Comparison of ENCODE assay signal across 27 cellular contexts in the genomic region with DNA sequence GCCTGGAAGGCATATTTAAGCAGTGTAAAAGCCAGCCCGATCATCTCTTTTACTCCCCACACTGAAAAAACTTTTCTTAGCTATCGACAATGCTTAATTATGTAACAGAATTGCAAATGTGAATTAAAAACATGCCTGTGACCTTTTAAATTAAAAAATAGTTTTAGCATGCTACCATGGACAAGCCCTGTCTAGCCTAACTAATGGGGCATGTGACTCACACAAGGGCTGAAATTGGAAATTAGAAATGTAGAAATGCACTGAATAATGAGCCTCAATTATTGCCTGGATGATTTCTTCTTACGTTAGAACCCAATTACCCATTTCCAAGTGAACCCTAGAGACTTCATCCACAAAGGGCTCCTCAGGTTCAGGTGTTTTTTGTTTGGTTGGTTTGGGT.
A peak's percentile ranks its signal among the peaks of the same experiment; 100 is the strongest.
DNase-seq lines count a peak whose midpoint lies in the region; ATAC-seq, FAIRE-seq and TF ChIP-seq lines count a peak whose summit lies in the region.
"Had no signal": no experiment of that assay in that cellular context is flagged by ENCODE, and none has a peak within 500 bp of the region (broad histone marks: within the 10 kb centered on the region; RNA-seq: fewer than 3 reads in every experiment).

No MANE protein-coding gene starts in this region.

- H3K9me3 ChIP-seq in GM23248 (ENCODE audit: low read depth) (no peaks in the 10 kb centered on the region), keratinocyte (ENCODE audit: control insufficient read depth, low read depth, low read length) (no peaks in the 10 kb centered on the region), upper lobe of right lung (no peaks in the 10 kb centered on the region)
- H3K9me3 ChIP-seq: body of pancreas, left lung, thyroid gland had no signal

- H3K4me1 ChIP-seq in GM23248 (ENCODE audit: insufficient read depth) (peaks cover 17% of the 10 kb centered on the region), keratinocyte (ENCODE audit: control insufficient read depth, extremely low read depth, insufficient read depth, low read length) (peaks cover 14% of the 10 kb centered on the region), upper lobe of right lung (no peaks in the 10 kb centered on the region)
- H3K4me1 ChIP-seq: body of pancreas, left lung, thyroid gland had no signal

- no peaks in the 10 kb centered on the region for H3K79me2 ChIP-seq in GM23248 (ENCODE audit: insufficient read depth)
- no peaks in the 10 kb centered on the region for H3K79me2 ChIP-seq in keratinocyte (ENCODE audit: control insufficient read depth, insufficient read depth, low read length)

- H3K9ac ChIP-seq in GM23248 (no peak overlapping the region), keratinocyte (ENCODE audit: control insufficient read depth, extremely low read depth, insufficient read depth, low read length) (no peak overlapping the region)

- DNase-seq in GM23248: peak; percentile 56
- peak; percentile 88 for DNase-seq in NCI-H1436 (lab: John Stamatoyannopoulos, UW)
- peak; percentile 68 for DNase-seq in bronchial epithelial cell (ENCODE audit: low read depth)
- DNase-seq in keratinocyte (ENCODE audit: low read depth, low spot score): no peak
- no peak for DNase-seq in activated CD8-positive, alpha-beta memory T cell treated with anti-CD3 and anti-CD28 coated beads for 24 hours
- DNase-seq in upper lobe of right lung: no peak
- DNase-seq: activated CD8-positive, alpha-beta memory T cell treated with anti-CD3 and anti-CD28 coated beads, Interleukin-2, amount 10 ng/mL, durations not matched to agents 7 days and 5 days; activated T-cell treated with anti-CD3 and anti-CD28 coated beads, Interleukin-2, amount 50 U/mL, for 48 hours; body of pancreas; C1 segment of cervical spinal cord; cerebellar nuclear complex; COR-L47; GDM1; HFFc6; KG1; left lung; mesenchymal stem cell; NCI-H1417 treated with DMSO at 0.1 percent for 48 hours; NCI-H2081 treated with DMSO at 0.1 percent for 48 hours; NCI-H446 treated with DMSO at 0.1 percent for 48 hours; NCI-H82; nephron progenitor cell; stimulated activated CD4-positive, alpha-beta T cell treated with anti-CD3 and anti-CD28 coated beads, Interleukin-4, amount 100 ng/mL, for 1 hour; T-helper 2 cell; thyroid gland had no signal

- FAIRE-seq in bronchial epithelial cell (lab: Jason Lieb, UNC) (no peak), keratinocyte (lab: Jason Lieb, UNC) (peak; percentile 9)

- H3F3A ChIP-seq in GM23248 (ENCODE audit: insufficient read depth): peaks cover 13% of the 10 kb centered on the region; the same call in 1 of the 2 replicates

- H2AFZ ChIP-seq in GM23248 (no peak overlapping the region), keratinocyte (ENCODE audit: control insufficient read depth, low read length) (peak overlapping the region; percentile 58)
- H2AFZ ChIP-seq: GM23338 had no signal

- no peak for TF ChIP-seq CTCF in bronchial epithelial cell (IDR thresholded peaks at IDR 0.05; ENCODE audit: insufficient read depth, low read length, severe bottlenecking)
- TF ChIP-seq CTCF in keratinocyte (optimal IDR thresholded peaks at IDR 0.05 in 1 of 3, IDR thresholded peaks at IDR 0.05 in 1 of 3, conservative IDR thresholded peaks at IDR 0.05 in 1 of 3; ENCODE audit: extremely low read depth in 1 of 3, insufficient read depth in 2 of 3, low read length in 3 of 3): no peak
- no peak for TF ChIP-seq CTCF in upper lobe of right lung (IDR thresholded peaks at IDR 0.05)

- intact Hi-C loops in upper lobe of right lung (cut with DNase I): no loop called here

- H3K36me3 ChIP-seq in GM23248 (ENCODE audit: low read depth) (no peaks in the 10 kb centered on the region), bronchial epithelial cell (ENCODE audit: control insufficient read depth, insufficient read depth, low read length) (no peaks in the 10 kb centered on the region), keratinocyte (ENCODE audit: control insufficient read depth in 2 of 2, extremely low read depth in 1 of 2, insufficient read depth in 2 of 2, low read length in 2 of 2) (no peaks in the 10 kb centered on the region), upper lobe of right lung (no peaks in the 10 kb centered on the region)
- H3K36me3 ChIP-seq: left lung, thyroid gland had no signal

- H3K27me3 ChIP-seq in GM23248 (replicated peaks; ENCODE audit: insufficient read depth): no peaks in the 10 kb centered on the region
- H3K27me3 ChIP-seq in bronchial epithelial cell (ENCODE audit: control insufficient read depth, insufficient read depth, low read length): no peaks in the 10 kb centered on the region
- H3K27me3 ChIP-seq in keratinocyte (ENCODE audit: control insufficient read depth, extremely low read depth, insufficient read depth, low read length): no peaks in the 10 kb centered on the region
- H3K27me3 ChIP-seq in upper lobe of right lung: no peaks in the 10 kb centered on the region
- H3K27me3 ChIP-seq: body of pancreas, left lung, thyroid gland had no signal

- no peaks in the 10 kb centered on the region for H3K9me1 ChIP-seq in keratinocyte (ENCODE audit: control insufficient read depth, extremely low read depth, insufficient read depth, low read length)

- H4K20me1 ChIP-seq in GM23248 (ENCODE audit: insufficient read depth): no peaks in the 10 kb centered on the region
- no peaks in the 10 kb centered on the region for H4K20me1 ChIP-seq in keratinocyte (ENCODE audit: control insufficient read depth, extremely low read depth, insufficient read depth, low read length)

- H3K4me2 ChIP-seq in GM23248 (ENCODE audit: unreplicated experiment) (peak overlapping the region; percentile 15), keratinocyte (ENCODE audit: control insufficient read depth, extremely low read depth, insufficient read depth, low read depth, low read length) (peak overlapping the region; percentile 47)
- H3K4me2 ChIP-seq: GM23338 had no signal

- ATAC-seq in GM18873 (IDR thresholded peaks at IDR 0.05; ENCODE audit: low FRiP score, unreplicated experiment): no peak
- no peak for ATAC-seq in upper lobe of right lung
- ATAC-seq: activated CD8-positive, alpha-beta memory T cell treated with anti-CD3 and anti-CD28 coated beads, Interleukin-2, amount 10 ng/mL, durations not matched to agents 7 days and 5 days; body of pancreas; GM23338; left lung had no signal

- in situ Hi-C loops in GM23248 (cut with MboI): no loop called here

- WGBS in GM23248 (ENCODE audit: low coverage in 1 of 2, low lambda C conversion rate in 2 of 2, missing lambda C conversion rate in 2 of 2), 2 experiments: 11 to 17% methylated on average over 3 of the region's 3 CpGs

- H3K9me2 ChIP-seq in GM23248 (ENCODE audit: insufficient read depth): no peaks in the 10 kb centered on the region

- H3K27ac ChIP-seq in GM23248 (no peak overlapping the region), keratinocyte (ENCODE audit: control insufficient read depth, insufficient read depth, low read length) (no peak overlapping the region), upper lobe of right lung (no peak overlapping the region)
- H3K27ac ChIP-seq: body of pancreas, left lung, thyroid gland had no signal

- dilution Hi-C loops in keratinocyte (cut with MboI; ENCODE audit: extremely low pct_ligation_motif_present, low sequenced_read_pairs): no loop called here

- H3K4me3 ChIP-seq in GM23248 (no peak overlapping the region), bronchial epithelial cell (ENCODE audit: low read depth, low read length) (no peak overlapping the region), keratinocyte (ENCODE audit: control insufficient read depth in 2 of 3, extremely low read depth in 1 of 3, insufficient read depth in 2 of 3, low read depth in 1 of 3, low read length in 3 of 3) (no peak overlapping the region), upper lobe of right lung (no peak overlapping the region)
- H3K4me3 ChIP-seq: body of pancreas, GM23338, left lung, thyroid gland had no signal

Comparison
In these comparisons a context has a peak if more than half of its experiments do, and no peak if none do; other contexts are left out.
1. DNase-seq: peak in GM23248 (single experiment), NCI-H1436 (single experiment) and bronchial epithelial cell (single experiment); none in keratinocyte (single experiment), activated CD8-positive, alpha-beta memory T cell treated with anti-CD3 and anti-CD28 coated beads for 24 hours (single experiment) and upper lobe of right lung (single experiment).